26 cellular contexts compared by ENCODE assay signal in genomic region chr9:117750401-117750800, GRCh38. TPM values are rescaled to one million over a fixed set of nuclear protein-coding genes. Genes with fewer than 3 reads are reported as not detected.
A peak's percentile ranks its signal among the peaks of the same experiment; 100 is the strongest.
DNase-seq lines count a peak whose midpoint lies in the region; ATAC-seq, FAIRE-seq and TF ChIP-seq lines count a peak whose summit lies in the region.
"Had no signal": no experiment of that assay in that cellular context is flagged by ENCODE, and none has a peak within 500 bp of the region (broad histone marks: within the 10 kb centered on the region; RNA-seq: fewer than 3 reads in every experiment).

No MANE protein-coding gene starts in this region.

- no peaks in the 10 kb centered on the region for H3K36me3 ChIP-seq in bronchial epithelial cell (ENCODE audit: control insufficient read depth, insufficient read depth, low read length)
- H3K36me3 ChIP-seq in esophagus muscularis mucosa: no peaks in the 10 kb centered on the region
- H3K36me3 ChIP-seq: BE2C; BLaER1 treated with 17β-estradiol and CSF1 and Interleukin-3, amounts not matched to agents 10 nM and 100 nM had no signal

- ATAC-seq in left colon (peak; percentile 34), right cardiac atrium (no peak), HG03460 (IDR thresholded peaks at IDR 0.05; ENCODE audit: unreplicated experiment) (no peak)
- ATAC-seq: A549, GM12878, HCT116 had no signal

- peak; percentile 58 for FAIRE-seq in bronchial epithelial cell (lab: Jason Lieb, UNC)
- FAIRE-seq: A549, D721Med, GM12878, GM19239 had no signal

- no peak for DNase-seq in bronchial epithelial cell (ENCODE audit: low read depth)
- DNase-seq in left colon: no peak
- DNase-seq in nephron progenitor cell: no peak
- DNase-seq in progenitor cell of endocrine pancreas (ENCODE audit: low spot score, unreplicated experiment): no peak
- DNase-seq in right cardiac atrium: no peak
- DNase-seq in esophagus muscularis mucosa (ENCODE audit: extremely low spot score): no peak
- DNase-seq: 8988T; ACHN; AML-193; BE2C; CD4-positive, alpha-beta T cell; CD8-positive, alpha-beta memory T cell; DMS 273 treated with DMSO at 0.1 percent for 48 hours; DMS79; EL; GDM1; GM23248; H9 had no signal

- H3K4me1 ChIP-seq in right cardiac atrium (ENCODE audit: control insufficient read depth, insufficient read depth, low read length) (no peaks in the 10 kb centered on the region), esophagus muscularis mucosa (peaks cover 0 to 3% (median 2%) of the 10 kb centered on the region in 4 donors)
- H3K4me1 ChIP-seq: A549, BE2C had no signal

- H3K27me3 ChIP-seq in bronchial epithelial cell (ENCODE audit: control insufficient read depth, insufficient read depth, low read length): peaks cover 5% of the 10 kb centered on the region
- H3K27me3 ChIP-seq in right cardiac atrium (ENCODE audit: control insufficient read depth, insufficient read depth): no peaks in the 10 kb centered on the region
- peaks cover 0 to 30% (median 3%) of the 10 kb centered on the region in 4 donors for H3K27me3 ChIP-seq in esophagus muscularis mucosa

- H3K27ac Mint-ChIP-seq in nephron progenitor cell (peak overlapping the region; percentile 24), progenitor cell of endocrine pancreas (peak overlapping the region; percentile 10)
- H3K27ac Mint-ChIP-seq: CD14-positive monocyte; CD4-positive, alpha-beta T cell; CD8-positive, alpha-beta memory T cell had no signal

- H3K9me3 ChIP-seq in right cardiac atrium (ENCODE audit: control insufficient read depth, low read length) (no peaks in the 10 kb centered on the region), esophagus muscularis mucosa (no peaks in the 10 kb centered on the region)
- H3K9me3 ChIP-seq: A549; BE2C; BLaER1 treated with 17β-estradiol and CSF1 and Interleukin-3, amounts not matched to agents 10 nM and 100 nM had no signal

- H3K27me3 Mint-ChIP-seq in nephron progenitor cell (ENCODE audit: low read depth, poor library complexity) (peaks cover 15% of the 10 kb centered on the region), progenitor cell of endocrine pancreas (peaks cover 15% of the 10 kb centered on the region)

- H3K36me3 Mint-ChIP-seq in nephron progenitor cell (ENCODE audit: low read depth) (no peaks in the 10 kb centered on the region), progenitor cell of endocrine pancreas (ENCODE audit: insufficient read depth) (no peaks in the 10 kb centered on the region)
- H3K36me3 Mint-ChIP-seq: CD8-positive, alpha-beta memory T cell had no signal

- H3K9me3 Mint-ChIP-seq in nephron progenitor cell (peaks cover 9% of the 10 kb centered on the region), progenitor cell of endocrine pancreas (ENCODE audit: low read depth) (no peaks in the 10 kb centered on the region)
- H3K9me3 Mint-ChIP-seq: CD14-positive monocyte; CD4-positive, alpha-beta T cell; CD8-positive, alpha-beta memory T cell had no signal

- H3K4me3 ChIP-seq in bronchial epithelial cell (ENCODE audit: low read depth, low read length) (no peak overlapping the region), right cardiac atrium (ENCODE audit: low read length) (no peak overlapping the region), esophagus muscularis mucosa (no peak overlapping the region)
- H3K4me3 ChIP-seq: A549; BLaER1 treated with 17β-estradiol and CSF1 and Interleukin-3, amounts not matched to agents 10 nM and 100 nM; GM12878; GM23248 had no signal

- H3K27ac ChIP-seq in right cardiac atrium (ENCODE audit: low read length) (no peak overlapping the region), esophagus muscularis mucosa (replicated peaks in 1 of 4) (no peak overlapping the region)
- H3K27ac ChIP-seq: A549; BLaER1 treated with 17β-estradiol and CSF1 and Interleukin-3, amounts not matched to agents 10 nM and 100 nM; GM23248 had no signal

- H3K4me1 Mint-ChIP-seq in nephron progenitor cell (peaks cover 9% of the 10 kb centered on the region), progenitor cell of endocrine pancreas (ENCODE audit: low read depth) (no peaks in the 10 kb centered on the region)

- 46% methylated on average over 2 of the region's 2 CpGs for WGBS in right cardiac atrium
- WGBS in esophagus muscularis mucosa: 58% methylated on average over 2 of the region's 2 CpGs

- H3K4me3 Mint-ChIP-seq in nephron progenitor cell: no peak overlapping the region
- H3K4me3 Mint-ChIP-seq in progenitor cell of endocrine pancreas (ENCODE audit: low read depth): no peak overlapping the region
- H3K4me3 Mint-ChIP-seq: CD14-positive monocyte; CD4-positive, alpha-beta T cell; CD8-positive, alpha-beta memory T cell; H9 had no signal

- no peak for TF ChIP-seq EP300 in esophagus muscularis mucosa (IDR thresholded peaks at IDR 0.05)

- no peak for TF ChIP-seq POLR2A in esophagus muscularis mucosa (IDR thresholded peaks at IDR 0.05; ENCODE audit: low read depth)

- no peak for TF ChIP-seq CTCF in bronchial epithelial cell (IDR thresholded peaks at IDR 0.05; ENCODE audit: insufficient read depth, low read length, severe bottlenecking)
- no peak for TF ChIP-seq CTCF in nephron progenitor cell (IDR thresholded peaks at IDR 0.05)
- TF ChIP-seq CTCF in progenitor cell of endocrine pancreas (IDR thresholded peaks at IDR 0.05; ENCODE audit: unreplicated experiment): no peak
- no peak for TF ChIP-seq CTCF in esophagus muscularis mucosa (IDR thresholded peaks at IDR 0.05)

- intact Hi-C loops in left colon (cut with DNase I, micrococcal nuclease) (no loop called here), right cardiac atrium (cut with DNase I) (no loop called here), esophagus muscularis mucosa (cut with DNase I) (no loop called here)

RNA-seq across cellular contexts. Expression of gene TLR4, which starts 46.2 kb away (rescaled TPM):
- total RNA-seq in bronchial epithelial cell: 0.13 and 0.26 TPM in 2 replicates
- total RNA-seq in left colon: 10 to 100 TPM in 1 of 2 donors, 1 to 10 TPM in 1; 6.0 to 12.8 TPM
- not detected in 2 replicates for total RNA-seq in progenitor cell of endocrine pancreas
- total RNA-seq in right cardiac atrium: 10 to 100 TPM; 16.3 to 20.5 (median 18.2) TPM
- 3.8 TPM for polyA plus RNA-seq in right cardiac atrium
- total RNA-seq in esophagus muscularis mucosa: 10 to 100 TPM in 3 of 4 donors, 1 to 10 TPM in 1; 9.7 to 46.7 (median 17.9) TPM
- polyA plus RNA-seq: CD8-positive, alpha-beta memory T cell had no signal
